Comparison of ENCODE assay signal across 1 cellular context in the genomic region with DNA sequence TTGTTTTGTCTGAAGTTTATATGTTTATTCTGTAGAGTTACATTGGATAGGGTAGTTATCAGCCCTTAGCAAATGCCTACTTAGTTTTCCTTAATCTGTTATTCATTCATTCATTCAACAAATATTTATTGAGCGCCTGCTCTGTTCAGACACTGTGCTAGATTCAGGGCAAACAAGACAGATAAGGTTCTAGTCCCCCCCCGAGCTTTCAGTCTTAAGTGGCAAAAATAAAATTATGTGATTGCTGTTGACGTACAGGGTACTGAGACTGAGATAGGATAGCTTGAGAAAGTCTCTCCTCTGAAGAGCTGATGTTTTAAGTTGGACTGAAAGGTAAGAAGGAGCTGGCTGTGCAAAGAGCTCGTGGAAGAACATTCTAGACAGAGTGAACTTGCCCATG.
TF ChIP-seq lines count a peak whose summit lies in the region.

No MANE protein-coding gene starts in this region.

TF ChIP-seq in endothelial cell of umbilical vein, 7 proteins besides CTCF, POLR2A, EP300 and RAD21:
- TF ChIP-seq POLR2AphosphoS5 (IDR thresholded peaks at IDR 0.05; ENCODE audit: insufficient read depth, low read depth, low read length) (no peak), GATA2 (IDR thresholded peaks at IDR 0.05; ENCODE audit: insufficient read depth, insufficient read length, low read depth, low read length) (no peak)
- TF ChIP-seq, protein P1, sequence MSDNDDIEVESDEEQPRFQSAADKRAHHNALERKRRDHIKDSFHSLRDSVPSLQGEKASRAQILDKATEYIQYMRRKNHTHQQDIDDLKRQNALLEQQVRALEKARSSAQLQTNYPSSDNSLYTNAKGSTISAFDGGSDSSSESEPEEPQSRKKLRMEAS (IDR thresholded peaks at IDR 0.05; ENCODE audit: insufficient read depth, insufficient read length): no peak
